ENCODE assay signal across 8 cellular contexts in the genomic region with DNA sequence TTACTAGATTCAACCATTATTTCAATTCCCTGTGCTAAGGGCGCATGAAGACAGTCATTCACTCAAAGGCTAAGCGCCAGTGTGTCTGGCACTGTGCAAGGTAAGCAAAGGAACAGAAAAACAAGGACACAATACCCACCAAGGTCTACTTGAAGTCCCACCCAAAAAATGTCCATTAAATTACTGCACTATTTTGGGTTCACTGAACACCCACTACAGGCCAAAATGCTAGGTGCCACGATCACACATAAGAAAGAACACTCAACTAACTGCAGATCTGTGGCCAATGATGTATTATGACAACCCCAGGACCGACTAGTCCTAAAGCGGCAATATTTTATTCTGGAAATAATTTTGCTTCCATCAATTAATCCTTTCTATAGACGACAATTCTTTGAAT. TPM values are rescaled to one million over a fixed set of nuclear protein-coding genes. Genes with fewer than 3 reads are reported as not detected.
DNase-seq lines count a peak whose midpoint lies in the region; ATAC-seq and TF ChIP-seq lines count a peak whose summit lies in the region.

No MANE protein-coding gene starts in this region.

- H3K27ac ChIP-seq in OCI-LY1 (ENCODE audit: low read depth, low read length, poor library complexity, severe bottlenecking) (peak overlapping the region; percentile 58), endodermal cell (ENCODE audit: low read depth, low read length) (no peak overlapping the region)

- no peaks in the 10 kb centered on the region for H4K20me1 ChIP-seq in OCI-LY1 (ENCODE audit: insufficient read depth, low read length)

- H3K27ac Mint-ChIP-seq in endodermal cell (no peak overlapping the region), osteocyte (ENCODE audit: unreplicated experiment) (no peak overlapping the region)

- POLR2A ChIA-PET in HEK293T (lab: Yijun Ruan, JAX) = no interaction called here

- DNase-seq in GM12865 (ENCODE audit: low read depth) = peak; percentile 15
- DNase-seq in endodermal cell = no peak
- no peak for DNase-seq in osteocyte (ENCODE audit: extremely low spot score, unreplicated experiment)
- no peak for DNase-seq in sciatic nerve (ENCODE audit: low spot score)
- no peak for DNase-seq in HEK293T (ENCODE audit: extremely low spot score)

- H3K4me1 ChIP-seq in OCI-LY1 (ENCODE audit: insufficient read depth, low read length, severe bottlenecking) (peaks cover 55% of the 10 kb centered on the region), endodermal cell (ENCODE audit: control insufficient read depth, insufficient read depth, low read length) (peaks cover 10% of the 10 kb centered on the region)

- peaks cover 49% of the 10 kb centered on the region for H3K4me1 Mint-ChIP-seq in endodermal cell
- H3K4me1 Mint-ChIP-seq in osteocyte (ENCODE audit: unreplicated experiment) = peaks cover 27% of the 10 kb centered on the region

- intact Hi-C loops in sciatic nerve (cut with DNase I) = no loop called here

- H3K27me3 Mint-ChIP-seq in endodermal cell (ENCODE audit: insufficient read depth) (no peaks in the 10 kb centered on the region), osteocyte (ENCODE audit: unreplicated experiment) (no peaks in the 10 kb centered on the region)

- H3K9me2 ChIP-seq in OCI-LY1 (ENCODE audit: low read depth, low read length) = no peaks in the 10 kb centered on the region

- peaks cover 57% of the 10 kb centered on the region for H3K79me2 ChIP-seq in OCI-LY1 (ENCODE audit: insufficient read depth, low read length)

- H3K9me3 ChIP-seq in OCI-LY1 (ENCODE audit: low read length) (no peaks in the 10 kb centered on the region), endodermal cell (ENCODE audit: control insufficient read depth, low read length) (peaks cover 6% of the 10 kb centered on the region)

- H3K27me3 ChIP-seq in OCI-LY1 (ENCODE audit: insufficient read depth, low read length) (no peaks in the 10 kb centered on the region), endodermal cell (ENCODE audit: control insufficient read depth, insufficient read depth, low read length, poor library complexity, severe bottlenecking) (no peaks in the 10 kb centered on the region)

- TF ChIP-seq CTCF in GM12865 (IDR thresholded peaks at IDR 0.05; ENCODE audit: insufficient read depth, low read depth, low read length, missing control alignments) (no peak), OCI-LY1 (IDR thresholded peaks at IDR 0.05; ENCODE audit: low read length) (no peak), endodermal cell (conservative IDR thresholded peaks at IDR 0.05) (no peak), osteocyte (IDR thresholded peaks at IDR 0.05) (no peak)

- no peak for ATAC-seq in GM21423 (IDR thresholded peaks at IDR 0.05; ENCODE audit: unreplicated experiment)
- ATAC-seq in sciatic nerve = no peak
- no peak for ATAC-seq in HG03378 (IDR thresholded peaks at IDR 0.05; ENCODE audit: unreplicated experiment)

- 78 to 87% methylated on average over 3 to 6 of the region's 6 CpGs for WGBS in endodermal cell (ENCODE audit: insufficient coverage in 1 of 2, insufficient read length in 1 of 2), 2 experiments

- H3K36me3 ChIP-seq in OCI-LY1 (ENCODE audit: insufficient read depth, low read length) = no peaks in the 10 kb centered on the region
- peaks cover 4% of the 10 kb centered on the region for H3K36me3 ChIP-seq in endodermal cell (ENCODE audit: control insufficient read depth, insufficient read depth, low read length)

- CTCF ChIA-PET in HEK293T (lab: Yijun Ruan, JAX) = no interaction called here

- no peak overlapping the region for H2AFZ ChIP-seq in OCI-LY1 (ENCODE audit: low read length)

- H3K9ac ChIP-seq in OCI-LY1 (ENCODE audit: low read length) (peak overlapping the region; percentile 53), endodermal cell (ENCODE audit: extremely low read depth, low read length, poor library complexity, severe bottlenecking) (peak overlapping the region; percentile 68)

- H3K4me3 ChIP-seq in GM12865 (ENCODE audit: low read depth, low read length) (peak overlapping the region; percentile 90), OCI-LY1 (ENCODE audit: low read depth, low read length, poor library complexity, severe bottlenecking) (peak overlapping the region; percentile 82), endodermal cell (ENCODE audit: low read length) (peak overlapping the region; percentile 96)

- H3K4me2 ChIP-seq in OCI-LY1 (ENCODE audit: low read length) = peak overlapping the region; percentile 64

- H3K36me3 Mint-ChIP-seq in endodermal cell (ENCODE audit: low read depth) (no peaks in the 10 kb centered on the region), osteocyte (ENCODE audit: unreplicated experiment) (no peaks in the 10 kb centered on the region)

- peaks cover 6% of the 10 kb centered on the region for H3K9me3 Mint-ChIP-seq in endodermal cell
- no peaks in the 10 kb centered on the region for H3K9me3 Mint-ChIP-seq in osteocyte (ENCODE audit: unreplicated experiment)

- no peaks in the 10 kb centered on the region for H3F3A ChIP-seq in OCI-LY1 (ENCODE audit: insufficient read depth, low read length)

- peak overlapping the region; percentile 81 for H3K4me3 Mint-ChIP-seq in endodermal cell
- H3K4me3 Mint-ChIP-seq in osteocyte (ENCODE audit: unreplicated experiment) = peak overlapping the region; percentile 90

TF ChIP-seq in HEK293T, 16 proteins besides CTCF, POLR2A, EP300 and RAD21:
- TF ChIP-seq BHLHE40 (IDR thresholded peaks at IDR 0.05; ENCODE audit: borderline replicate concordance) = no peak
- TF ChIP-seq SUZ12 (IDR thresholded peaks at IDR 0.05) = no peak
- TF ChIP-seq FOXA1 (IDR thresholded peaks at IDR 0.05) = no peak
- no peak for TF ChIP-seq L3MBTL2 (conservative IDR thresholded peaks at IDR 0.05)
- TF ChIP-seq TARDBP (IDR thresholded peaks at IDR 0.05) = no peak
- no peak for TF ChIP-seq NFRKB (IDR thresholded peaks at IDR 0.05)
- TF ChIP-seq ELF4 (IDR thresholded peaks at IDR 0.05) = no peak
- no peak for TF ChIP-seq HDGF (IDR thresholded peaks at IDR 0.05; ENCODE audit: borderline replicate concordance)
- TF ChIP-seq ZNF384 (IDR thresholded peaks at IDR 0.05) = no peak
- TF ChIP-seq LEF1 (IDR thresholded peaks at IDR 0.05; ENCODE audit: borderline replicate concordance) = no peak
- TF ChIP-seq, protein P1, sequence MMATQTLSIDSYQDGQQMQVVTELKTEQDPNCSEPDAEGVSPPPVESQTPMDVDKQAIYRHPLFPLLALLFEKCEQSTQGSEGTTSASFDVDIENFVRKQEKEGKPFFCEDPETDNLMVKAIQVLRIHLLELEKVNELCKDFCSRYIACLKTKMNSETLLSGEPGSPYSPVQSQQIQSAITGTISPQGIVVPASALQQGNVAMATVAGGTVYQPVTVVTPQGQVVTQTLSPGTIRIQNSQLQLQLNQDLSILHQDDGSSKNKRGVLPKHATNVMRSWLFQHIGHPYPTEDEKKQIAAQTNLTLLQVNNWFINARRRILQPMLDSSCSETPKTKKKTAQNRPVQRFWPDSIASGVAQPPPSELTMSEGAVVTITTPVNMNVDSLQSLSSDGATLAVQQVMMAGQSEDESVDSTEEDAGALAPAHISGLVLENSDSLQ (IDR thresholded peaks at IDR 0.05) = no peak
- no peak for TF ChIP-seq CTBP1 (IDR thresholded peaks at IDR 0.05; ENCODE audit: borderline replicate concordance)
- TF ChIP-seq SP1 (IDR thresholded peaks at IDR 0.05) = no peak
- TF ChIP-seq ARNT (IDR thresholded peaks at IDR 0.05) = no peak

RNA-seq across cellular contexts. Expression of gene TMEM131, which starts 1.8 kb away (rescaled TPM):
- 10 to 100 TPM; 39.0 to 43.0 TPM for total RNA-seq in endodermal cell
- polyA plus RNA-seq in endodermal cell (2013, experiment 1 of 2) = 30.6 TPM
- polyA plus RNA-seq in endodermal cell (2013, experiment 2 of 2) = 28.4 TPM
- total RNA-seq in osteocyte = 35.6 and 36.4 TPM in 2 replicates
- total RNA-seq in sciatic nerve = 43.2 TPM
